ENCODE assay signal across 14 cellular contexts in genomic region chr19:50387176-50387867, GRCh38.
DNase-seq lines count a peak whose midpoint lies in the region; ATAC-seq and TF ChIP-seq lines count a peak whose summit lies in the region.
"Had no signal": no experiment of that assay in that cellular context is flagged by ENCODE, and none has a peak within 500 bp of the region (broad histone marks: within the 10 kb centered on the region; RNA-seq: fewer than 3 reads in every experiment).

No MANE protein-coding gene starts in this region.

- H3K9me3 ChIP-seq in neutrophil, result no peaks in the 10 kb centered on the region
- H3K9me3 ChIP-seq: heart left ventricle, vagina had no signal

- no peaks in the 10 kb centered on the region for H3K9me3 Mint-ChIP-seq in T-helper 2 cell treated with Interferon-gamma antibody and Interleukin-4, amounts not matched to agents 5 μg/mL and 100 μg/mL, for 36 hours
- H3K9me3 Mint-ChIP-seq in dendritic cell treated with granulocyte-macrophage colony-stimulating factor and Interleukin-4, amounts not matched to agents 40 ng/mL and 50 ng/mL, for 4 days, result no peaks in the 10 kb centered on the region
- H3K9me3 Mint-ChIP-seq: memory B cell, T-cell had no signal

- H3K27ac Mint-ChIP-seq in T-helper 2 cell treated with Interferon-gamma antibody and Interleukin-4, amounts not matched to agents 5 μg/mL and 100 μg/mL, for 36 hours, result no peak overlapping the region
- H3K27ac Mint-ChIP-seq in dendritic cell treated with granulocyte-macrophage colony-stimulating factor and Interleukin-4, amounts not matched to agents 40 ng/mL and 50 ng/mL, for 4 days, result peak overlapping the region; percentile 94
- H3K27ac Mint-ChIP-seq: memory B cell, T-cell had no signal

- intact Hi-C loops in dendritic cell treated with granulocyte-macrophage colony-stimulating factor and Interleukin-4, amounts not matched to agents 40 ng/mL and 50 ng/mL, for 4 days (cut with micrococcal nuclease), result no loop called here

- H3K27me3 ChIP-seq in neutrophil, result no peaks in the 10 kb centered on the region
- H3K27me3 ChIP-seq: heart left ventricle, vagina had no signal

- H3K4me1 ChIP-seq in neutrophil (ENCODE audit: control insufficient read depth in 1 of 2, insufficient read depth in 1 of 2, low read depth in 1 of 2, low read length in 1 of 2), result peaks cover 37 to 41% of the 10 kb centered on the region in 2 experiments

- peak overlapping the region; percentile 74 for H3K27ac ChIP-seq in neutrophil
- H3K27ac ChIP-seq: vagina had no signal

- H3K4me1 Mint-ChIP-seq in T-helper 2 cell treated with Interferon-gamma antibody and Interleukin-4, amounts not matched to agents 5 μg/mL and 100 μg/mL, for 36 hours (ENCODE audit: low read depth), result peaks cover 20% of the 10 kb centered on the region
- peaks cover 57% of the 10 kb centered on the region for H3K4me1 Mint-ChIP-seq in dendritic cell treated with granulocyte-macrophage colony-stimulating factor and Interleukin-4, amounts not matched to agents 40 ng/mL and 50 ng/mL, for 4 days (ENCODE audit: low read depth)

- no peaks in the 10 kb centered on the region for H3K27me3 Mint-ChIP-seq in T-helper 2 cell treated with Interferon-gamma antibody and Interleukin-4, amounts not matched to agents 5 μg/mL and 100 μg/mL, for 36 hours (ENCODE audit: low read depth)
- no peaks in the 10 kb centered on the region for H3K27me3 Mint-ChIP-seq in dendritic cell treated with granulocyte-macrophage colony-stimulating factor and Interleukin-4, amounts not matched to agents 40 ng/mL and 50 ng/mL, for 4 days
- H3K27me3 Mint-ChIP-seq: memory B cell, T-cell had no signal

- H3K4me3 Mint-ChIP-seq in T-helper 2 cell treated with Interferon-gamma antibody and Interleukin-4, amounts not matched to agents 5 μg/mL and 100 μg/mL, for 36 hours, result peak overlapping the region; percentile 2
- peak overlapping the region; percentile 68 for H3K4me3 Mint-ChIP-seq in dendritic cell treated with granulocyte-macrophage colony-stimulating factor and Interleukin-4, amounts not matched to agents 40 ng/mL and 50 ng/mL, for 4 days
- H3K4me3 Mint-ChIP-seq: memory B cell had no signal

- H3K36me3 ChIP-seq in neutrophil, result peaks cover 9% of the 10 kb centered on the region

- peaks cover 28% of the 10 kb centered on the region for H3K36me3 Mint-ChIP-seq in T-helper 2 cell treated with Interferon-gamma antibody and Interleukin-4, amounts not matched to agents 5 μg/mL and 100 μg/mL, for 36 hours (ENCODE audit: low read depth)
- H3K36me3 Mint-ChIP-seq in dendritic cell treated with granulocyte-macrophage colony-stimulating factor and Interleukin-4, amounts not matched to agents 40 ng/mL and 50 ng/mL, for 4 days (ENCODE audit: low read depth), result peaks cover 51% of the 10 kb centered on the region

- no peak for ATAC-seq in GM18505 (IDR thresholded peaks at IDR 0.05; ENCODE audit: unreplicated experiment)
- ATAC-seq: heart left ventricle, right cardiac atrium, T-cell had no signal

- DNase-seq in T-helper 2 cell treated with Interferon-gamma antibody and Interleukin-4, amounts not matched to agents 5 μg/mL and 100 μg/mL, for 36 hours (ENCODE audit: low spot score), result no peak
- DNase-seq in T-helper 2 cell (no peak), NOMO-1 (lab: John Stamatoyannopoulos, UW; ENCODE audit: unreplicated experiment in 2 of 2) (peak; percentile 63 to 69), AG08395 (ENCODE audit: low spot score) (no peak), activated gamma-delta T cell (lab: John Stamatoyannopoulos, UW) (no peak)
- DNase-seq: NCI-H524, T-cell had no signal

- no peak for TF ChIP-seq CTCF in neutrophil (IDR thresholded peaks at IDR 0.05)

- H3K4me3 ChIP-seq in neutrophil (ENCODE audit: low read depth in 1 of 2, low read length in 1 of 2), result peak overlapping the region; percentile 42 to 58
- H3K4me3 ChIP-seq: vagina had no signal

- no peak for TF ChIP-seq POLR2A in GM18505 (IDR thresholded peaks at IDR 0.05; ENCODE audit: borderline replicate concordance, extremely low read depth, insufficient read depth, insufficient read length)

Comparison
In these comparisons a context has a peak if more than half of its experiments do, and no peak if none do; other contexts are left out.
1. DNase-seq: peak in NOMO-1 (2 of 2); none in T-helper 2 cell treated with Interferon-gamma antibody and Interleukin-4, amounts not matched to agents 5 μg/mL and 100 μg/mL, for 36 hours (single experiment), T-helper 2 cell (0 of 5), AG08395 (single experiment) and activated gamma-delta T cell (single experiment).